ENCODE assay signal across 11 cellular contexts in the genomic region with DNA sequence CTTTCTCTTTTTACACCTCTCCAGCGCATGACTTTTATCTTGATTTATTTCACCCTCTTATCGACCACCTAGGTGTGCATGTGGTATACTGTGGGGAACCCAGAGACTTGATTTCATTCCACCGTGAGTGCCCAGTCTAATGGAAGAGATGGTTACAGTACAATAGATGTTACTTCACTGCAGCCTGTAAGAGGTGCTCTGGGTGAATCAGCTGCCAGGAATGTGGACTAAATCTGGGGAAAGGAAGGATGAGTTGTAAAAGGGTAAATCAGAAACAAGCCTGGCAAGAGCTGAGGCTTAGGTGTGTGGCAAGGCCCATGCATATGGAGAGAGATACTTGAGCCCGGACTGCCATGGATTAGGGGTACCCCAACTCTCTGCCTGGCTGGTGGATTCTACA. TPM values are rescaled to one million over a fixed set of nuclear protein-coding genes. Genes with fewer than 3 reads are reported as not detected.
DNase-seq lines count a peak whose midpoint lies in the region; ATAC-seq and TF ChIP-seq lines count a peak whose summit lies in the region.
"Had no signal": no experiment of that assay in that cellular context is flagged by ENCODE, and none has a peak within 500 bp of the region (broad histone marks: within the 10 kb centered on the region; RNA-seq: fewer than 3 reads in every experiment).

No MANE protein-coding gene starts in this region.

- intact Hi-C loops in Right ventricle myocardium inferior (cut with DNase I) (loop anchor here (10.0 kb wide), 1 partner anchor 366 kb away; the partner anchor contains the start of gene SNRPB), cardiac septum (cut with DNase I) (loop anchor here (10.0 kb wide), 1 partner anchor 334 kb away; no protein-coding TSS in a partner anchor), aorta (cut with DNase I) (loop anchor here (10.0 kb wide), 4 partner anchors 294 to 644 kb away; partner anchors contain the start of gene NSFL1C (in 1 of the 2))

- ATAC-seq in Right ventricle myocardium inferior (peak; percentile 29), aorta (ENCODE audit: low FRiP score) (peak; percentile 11)

- H3K27ac ChIP-seq in brain microvascular endothelial cell, result no peak overlapping the region
- H3K27ac ChIP-seq in aorta (ENCODE audit: low read depth in 1 of 2, low read length in 2 of 2), result no peak overlapping the region
- H3K27ac ChIP-seq: C4-2B had no signal

- in situ Hi-C loops in brain microvascular endothelial cell (cut with HindIII; ENCODE audit: low pct_ligation_motif_present, low sequenced_read_pairs), result no loop called here

- H3K27me3 ChIP-seq in brain microvascular endothelial cell (replicated peaks), result no peaks in the 10 kb centered on the region
- no peaks in the 10 kb centered on the region for H3K27me3 ChIP-seq in aorta (ENCODE audit: control insufficient read depth in 1 of 2, insufficient read depth in 2 of 2, low read length in 1 of 2)

- peaks cover 0 to 9% of the 10 kb centered on the region in 2 donors for H3K4me1 ChIP-seq in aorta (ENCODE audit: control insufficient read depth in 1 of 2, insufficient read depth in 2 of 2, low read length in 2 of 2)

- H3K4me3 ChIP-seq in brain microvascular endothelial cell (ENCODE audit: low read depth, low read length), result no peak overlapping the region
- no peak overlapping the region for H3K4me3 ChIP-seq in aorta (ENCODE audit: low read length in 2 of 2)

- 87 to 91% methylated on average over 4 of the region's 4 CpGs for WGBS in aorta, 2 donors

- no peaks in the 10 kb centered on the region for H3K9me3 ChIP-seq in aorta (ENCODE audit: control insufficient read depth, low read length)

- H3K36me3 ChIP-seq in brain microvascular endothelial cell (replicated peaks) (no peaks in the 10 kb centered on the region), aorta (ENCODE audit: control insufficient read depth in 1 of 2, insufficient read depth in 2 of 2, low read length in 1 of 2) (no peaks in the 10 kb centered on the region)

- DNase-seq in Right ventricle myocardium inferior (ENCODE audit: missing footprints) (no peak), cardiac septum (ENCODE audit: low spot score) (no peak), brain microvascular endothelial cell (peak; percentile 55), kidney glomerular epithelial cell (lab: John Stamatoyannopoulos, UW) (peak; percentile 76), aorta (no peak), NCI-H510A (lab: John Stamatoyannopoulos, UW) (no peak)
- DNase-seq in effector CD8-positive, alpha-beta T cell (lab: John Stamatoyannopoulos, UW), result no peak
- DNase-seq in activated CD4-positive, alpha-beta T cell treated with anti-CD3 and anti-CD28 coated beads, Interleukin-2, amount 50 U/mL, for 4 hours, result no peak
- DNase-seq: natural killer cell, NCI-H2081 had no signal

- no peak for TF ChIP-seq CTCF in brain microvascular endothelial cell (IDR thresholded peaks at IDR 0.05; ENCODE audit: low read depth, low read length, missing control alignments)

RNA-seq across cellular contexts. Expression of gene STK35, which starts 7.4 kb away (rescaled TPM):
- total RNA-seq in Right ventricle myocardium inferior, result 13.5 TPM
- total RNA-seq in cardiac septum, result 18.2 TPM
- total RNA-seq in aorta, result 10 to 100 TPM; 10.5 to 13.8 TPM
- polyA plus RNA-seq in aorta, result 1 to 10 TPM; 1.6 to 5.1 TPM

Comparison
In these comparisons a context has a peak if more than half of its experiments do, and no peak if none do; other contexts are left out.
1. DNase-seq: peak in brain microvascular endothelial cell (single experiment) and kidney glomerular epithelial cell (single experiment); none in Right ventricle myocardium inferior (single experiment), cardiac septum (single experiment), aorta (0 of 2), effector CD8-positive, alpha-beta T cell (single experiment), NCI-H510A (single experiment) and activated CD4-positive, alpha-beta T cell treated with anti-CD3 and anti-CD28 coated beads, Interleukin-2, amount 50 U/mL, for 4 hours (0 of 2).